Comparison of ENCODE assay signal across 8 cellular contexts in the genomic region with DNA sequence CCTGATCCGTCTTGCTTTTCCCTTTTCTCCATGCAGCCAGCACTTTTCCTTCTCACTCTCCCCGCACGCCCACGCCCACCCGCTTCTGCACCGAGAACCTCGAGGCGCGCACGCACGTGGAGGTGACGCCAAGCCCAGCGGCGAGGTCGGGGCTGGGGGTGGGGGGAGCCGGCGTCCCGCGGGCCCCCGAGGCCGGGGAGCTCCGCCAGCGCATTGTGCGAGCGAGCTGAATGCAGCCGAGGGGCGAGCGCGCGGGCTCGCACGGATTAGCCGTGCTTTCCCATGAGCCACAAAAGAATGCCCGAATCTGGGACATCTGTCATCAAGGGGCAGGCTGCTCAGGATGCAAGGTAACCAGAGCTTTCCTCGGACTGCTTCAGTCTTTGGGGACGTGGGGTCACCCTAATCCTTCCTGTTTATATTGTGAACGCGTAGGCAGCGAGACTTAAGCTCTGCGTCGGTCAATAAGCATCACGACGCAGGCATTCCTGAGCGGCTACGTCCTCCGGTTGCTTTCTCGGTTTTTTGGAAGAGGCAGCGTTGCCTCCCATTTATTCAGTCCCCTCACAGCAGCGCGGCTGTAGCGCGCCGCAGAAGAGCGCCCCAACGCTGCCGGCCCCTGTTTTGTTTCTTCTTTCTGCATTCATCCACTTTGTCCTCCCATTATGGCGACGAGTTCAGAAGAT.
A peak's percentile ranks its signal among the peaks of the same experiment; 100 is the strongest.
DNase-seq lines count a peak whose midpoint lies in the region; ATAC-seq and TF ChIP-seq lines count a peak whose summit lies in the region.

No MANE protein-coding gene starts in this region.

- H3K4me3 Mint-ChIP-seq in activated T-helper 17 cell treated with anti-CD3 and anti-CD28 coated beads, Interleukin-2, amount 50 U/mL, for 72 hours = peak overlapping the region; percentile 83
- peak overlapping the region; percentile 80 to 93 (median 87) for H3K4me3 Mint-ChIP-seq in naive thymus-derived CD8-positive, alpha-beta T cell

- DNase-seq in EH (ENCODE audit: low read depth) = peak; percentile 89
- peak; percentile 100 for DNase-seq in NCI-H1694 treated with DMSO at 0.1 percent for 48 hours (lab: John Stamatoyannopoulos, UW)
- peak; percentile 43 for DNase-seq in fibroblast of the conjunctiva (ENCODE audit: low read depth)
- DNase-seq in naive thymus-derived CD8-positive, alpha-beta T cell = peak in 7 of 10 donors; percentile 4 to 21 (median 10)
- DNase-seq in tibial artery = no peak
- no peak for DNase-seq in germinal center (ENCODE audit: low spot score)

- no peak overlapping the region for H3K27ac Mint-ChIP-seq in activated T-helper 17 cell treated with anti-CD3 and anti-CD28 coated beads, Interleukin-2, amount 50 U/mL, for 72 hours
- H3K27ac Mint-ChIP-seq in naive thymus-derived CD8-positive, alpha-beta T cell = peak overlapping the region in 1 of 10 donors; percentile 23

- H3K36me3 Mint-ChIP-seq in activated T-helper 17 cell treated with anti-CD3 and anti-CD28 coated beads, Interleukin-2, amount 50 U/mL, for 72 hours (ENCODE audit: low read depth) = no peaks in the 10 kb centered on the region
- H3K36me3 Mint-ChIP-seq in naive thymus-derived CD8-positive, alpha-beta T cell = no peaks in the 10 kb centered on the region

- POLR2A ChIA-PET in naive thymus-derived CD8-positive, alpha-beta T cell (lab: Charles Lee) = no interaction called here

- ATAC-seq in activated T-helper 17 cell treated with anti-CD3 and anti-CD28 coated beads, Interleukin-2, amount 50 U/mL, for 72 hours (replicated peaks) = peak; percentile 40
- ATAC-seq in naive thymus-derived CD8-positive, alpha-beta T cell = peak; percentile 65 to 71
- ATAC-seq in GM21529 (IDR thresholded peaks at IDR 0.05; ENCODE audit: unreplicated experiment) = no peak

- intact Hi-C loops in tibial artery (cut with DNase I; ENCODE audit: low total_unique reads) = loop anchor here (10.0 kb wide), 1 partner anchor 53 kb away; no protein-coding TSS in a partner anchor

- peak overlapping the region; percentile 52 to 59 for H3K4me3 ChIP-seq in tibial artery

- H3K9me3 Mint-ChIP-seq in activated T-helper 17 cell treated with anti-CD3 and anti-CD28 coated beads, Interleukin-2, amount 50 U/mL, for 72 hours = no peaks in the 10 kb centered on the region
- no peaks in the 10 kb centered on the region for H3K9me3 Mint-ChIP-seq in naive thymus-derived CD8-positive, alpha-beta T cell

- H3K36me3 ChIP-seq in tibial artery = no peaks in the 10 kb centered on the region

- TF ChIP-seq CTCF in tibial artery (IDR thresholded peaks at IDR 0.05) = no peak

- H3K4me1 ChIP-seq in tibial artery = peaks cover 0 to 39% (median 10%) of the 10 kb centered on the region in 4 donors

- peaks cover 10% of the 10 kb centered on the region for H3K4me1 Mint-ChIP-seq in activated T-helper 17 cell treated with anti-CD3 and anti-CD28 coated beads, Interleukin-2, amount 50 U/mL, for 72 hours
- peaks cover 13 to 20% (median 17%) of the 10 kb centered on the region in 4 donors for H3K4me1 Mint-ChIP-seq in naive thymus-derived CD8-positive, alpha-beta T cell

- H3K27me3 ChIP-seq in tibial artery = no peaks in the 10 kb centered on the region

- H3K27me3 Mint-ChIP-seq in activated T-helper 17 cell treated with anti-CD3 and anti-CD28 coated beads, Interleukin-2, amount 50 U/mL, for 72 hours = peaks cover 46% of the 10 kb centered on the region
- peaks cover 38 to 57% (median 46%) of the 10 kb centered on the region in 5 donors for H3K27me3 Mint-ChIP-seq in naive thymus-derived CD8-positive, alpha-beta T cell

- H3K27ac ChIP-seq in tibial artery = peak overlapping the region; percentile 42 to 46

- H3K9me3 ChIP-seq in tibial artery = no peaks in the 10 kb centered on the region

Comparison
In these comparisons a context has a peak if more than half of its experiments do, and no peak if none do; other contexts are left out.
1. DNase-seq: peak in EH (single experiment), NCI-H1694 treated with DMSO at 0.1 percent for 48 hours (single experiment), fibroblast of the conjunctiva (single experiment) and naive thymus-derived CD8-positive, alpha-beta T cell (7 of 10); none in tibial artery (0 of 2) and germinal center (single experiment).